Comparison of ENCODE assay signal across 21 cellular contexts in the genomic region with DNA sequence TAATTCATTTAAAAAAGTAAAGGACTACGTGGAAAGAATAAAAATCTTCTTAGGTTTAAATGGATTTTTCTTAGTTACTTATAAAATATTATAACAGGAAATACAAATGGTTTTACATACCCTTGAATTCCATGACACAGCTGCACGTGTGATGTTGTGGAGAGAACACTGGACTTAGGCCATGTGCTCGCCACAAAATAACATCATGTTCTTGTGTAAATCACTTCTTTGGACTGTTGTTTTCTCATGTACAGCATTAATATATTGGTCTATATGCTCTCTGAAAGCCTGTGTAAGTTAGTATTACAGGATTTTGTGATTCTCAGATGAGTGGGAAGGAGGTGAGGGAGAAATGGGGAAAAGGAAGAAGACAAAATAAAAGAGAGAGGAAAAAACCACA.
DNase-seq lines count a peak whose midpoint lies in the region; ATAC-seq and TF ChIP-seq lines count a peak whose summit lies in the region.
"Had no signal": no experiment of that assay in that cellular context is flagged by ENCODE, and none has a peak within 500 bp of the region (broad histone marks: within the 10 kb centered on the region; RNA-seq: fewer than 3 reads in every experiment).

No MANE protein-coding gene starts in this region.

- ATAC-seq in HG03159 (IDR thresholded peaks at IDR 0.05; ENCODE audit: unreplicated experiment) (no peak), HG03457 (IDR thresholded peaks at IDR 0.05; ENCODE audit: unreplicated experiment) (no peak)
- ATAC-seq: esophagus mucosa had no signal

- peaks cover 12% of the 10 kb centered on the region for H3K4me1 ChIP-seq in adipocyte (ENCODE audit: control insufficient read depth, insufficient read depth, low read length)
- no peaks in the 10 kb centered on the region for H3K4me1 ChIP-seq in prostate gland (replicated peaks)
- no peaks in the 10 kb centered on the region for H3K4me1 ChIP-seq in adrenal gland (replicated peaks in 1 of 2)

- TF ChIP-seq POLR2A in prostate gland (IDR thresholded peaks at IDR 0.05) (no peak), adrenal gland (IDR thresholded peaks at IDR 0.05) (no peak)

- H3K9ac ChIP-seq in adipocyte (ENCODE audit: low read length): no peak overlapping the region

- H3K4me3 ChIP-seq in AG10803 (ENCODE audit: low read length): no peak overlapping the region
- H3K4me3 ChIP-seq in adipocyte (ENCODE audit: low read length): no peak overlapping the region
- H3K4me3 ChIP-seq in prostate gland: no peak overlapping the region
- no peak overlapping the region for H3K4me3 ChIP-seq in adrenal gland

- WGBS in prostate gland: 34% methylated on average over 3 of the region's 3 CpGs
- WGBS in adrenal gland, 4 donors: 62 to 68% (median 63%) methylated on average over 3 of the region's 3 CpGs

- DNase-seq in AG10803 (ENCODE audit: low read depth) (peak; percentile 67), adipocyte (ENCODE audit: low read depth) (peak; percentile 21), fibroblast of the conjunctiva (ENCODE audit: low read depth) (peak; percentile 5), prostate gland (ENCODE audit: low spot score) (peak; percentile 17), adrenal gland (no peak), DMS53 treated with DMSO at 0.1 percent for 48 hours (lab: John Stamatoyannopoulos, UW; ENCODE audit: unreplicated experiment) (no peak)
- DNase-seq: activated CD4-positive, alpha-beta T cell treated with anti-CD3 and anti-CD28 coated beads, Interleukin-2, amount 10 ng/mL, durations not matched to agents 7 days and 5 days; activated naive CD4-positive, alpha-beta T cell treated with Interleukin-2 at 50 U/mL for 16 hours; activated T-cell treated with anti-CD3 and anti-CD28 coated beads for 4 hours; brain microvascular endothelial cell; CD4-positive, alpha-beta T cell; kidney glomerular epithelial cell; NCI-H1417 treated with DMSO at 0.1 percent for 48 hours; NCI-H2171 treated with DMSO at 0.1 percent for 48 hours; occipital lobe; stimulated activated CD4-positive, alpha-beta T cell treated with anti-CD3 and anti-CD28 coated beads, Interleukin-4, amount 100 ng/mL, for 4 hours; stimulated activated CD8-positive, alpha-beta memory T cell treated with anti-CD3 and anti-CD28 coated beads, Interleukin-4, amount 100 ng/mL, for 48 hours; trophoblast cell had no signal

- H3K36me3 ChIP-seq in adipocyte (ENCODE audit: control insufficient read depth, insufficient read depth, low read length, severe bottlenecking) (no peaks in the 10 kb centered on the region), prostate gland (no peaks in the 10 kb centered on the region), adrenal gland (replicated peaks in 1 of 2) (no peaks in the 10 kb centered on the region)
- H3K36me3 ChIP-seq: brain microvascular endothelial cell had no signal

- intact Hi-C loops in prostate gland (cut with DNase I): no loop called here
- intact Hi-C loops in adrenal gland (cut with DNase I): no loop called here

- H3K27me3 ChIP-seq in adipocyte (replicated peaks; ENCODE audit: control insufficient read depth, insufficient read depth, low read length): no peaks in the 10 kb centered on the region
- H3K27me3 ChIP-seq in prostate gland (replicated peaks; ENCODE audit: insufficient read depth): no peaks in the 10 kb centered on the region
- H3K27me3 ChIP-seq in adrenal gland: no peaks in the 10 kb centered on the region
- H3K27me3 ChIP-seq: brain microvascular endothelial cell had no signal

- H3K27ac ChIP-seq in prostate gland (peak overlapping the region in 1 of 2 donors; percentile 43), adrenal gland (no peak overlapping the region)
- H3K27ac ChIP-seq: brain microvascular endothelial cell had no signal

- H3K9me3 ChIP-seq in adipocyte (ENCODE audit: control insufficient read depth, low read length): no peaks in the 10 kb centered on the region
- no peaks in the 10 kb centered on the region for H3K9me3 ChIP-seq in prostate gland
- H3K9me3 ChIP-seq in adrenal gland (replicated peaks in 1 of 3): no peaks in the 10 kb centered on the region

- TF ChIP-seq CTCF in AG10803 (conservative IDR thresholded peaks at IDR 0.05; ENCODE audit: low read length) (no peak), prostate gland (IDR thresholded peaks at IDR 0.05) (no peak), adrenal gland (IDR thresholded peaks at IDR 0.05) (no peak)

Comparison
In these comparisons a context has a peak if more than half of its experiments do, and no peak if none do; other contexts are left out.
1. DNase-seq: peak in AG10803 (single experiment), adipocyte (single experiment), fibroblast of the conjunctiva (single experiment) and prostate gland (single experiment); none in adrenal gland (0 of 7) and DMS53 treated with DMSO at 0.1 percent for 48 hours (single experiment).